ENCODE assay signal across 1 cellular context in genomic region chr22:28791841-28792490, GRCh38.
TF ChIP-seq lines count a peak whose summit lies in the region.

No MANE protein-coding gene starts in this region.

TF ChIP-seq in WTC11, 78 proteins besides CTCF, POLR2A, EP300 and RAD21 (continued from another document):
- TF ChIP-seq TCF7 (CRISPR knock-in tag; IDR thresholded peaks at IDR 0.05; ENCODE audit: low read depth) (no peak), CDX4 (CRISPR knock-in tag; IDR thresholded peaks at IDR 0.05; ENCODE audit: borderline replicate concordance) (no peak), ATF6 (CRISPR knock-in tag; IDR thresholded peaks at IDR 0.05) (no peak), ATF2 (CRISPR knock-in tag; IDR thresholded peaks at IDR 0.05; ENCODE audit: borderline replicate concordance, low read depth) (no peak), ESRRA (CRISPR knock-in tag; IDR thresholded peaks at IDR 0.05; ENCODE audit: borderline replicate concordance) (no peak), MLX (CRISPR knock-in tag; IDR thresholded peaks at IDR 0.05) (no peak), FOXJ3 (CRISPR knock-in tag; IDR thresholded peaks at IDR 0.05; ENCODE audit: borderline replicate concordance) (no peak), MAX (CRISPR knock-in tag; IDR thresholded peaks at IDR 0.05) (no peak), ETV6 (CRISPR knock-in tag; IDR thresholded peaks at IDR 0.05) (no peak), GABPB1 (CRISPR knock-in tag; IDR thresholded peaks at IDR 0.05) (no peak)
